In genomic region chr14:71168161-71168560, GRCh38 we compare ENCODE assay signal across 8 cellular contexts.
A peak's percentile ranks its signal among the peaks of the same experiment; 100 is the strongest.
DNase-seq lines count a peak whose midpoint lies in the region; ATAC-seq lines count a peak whose summit lies in the region.
"Not testable (repeated sequence)": the region's sequence is repeated elsewhere in the genome, so short reads cannot be mapped to it uniquely, and the experiment has no call there.

No MANE protein-coding gene starts in this region.

- not testable (repeated sequence) for H3K9me3 ChIP-seq in CD4-positive, CD25-positive, alpha-beta regulatory T cell (ENCODE audit: control insufficient read depth in 2 of 2, low read length in 2 of 2); KOPT-K1 (ENCODE audit: insufficient read depth, low read length, poor library complexity, severe bottlenecking); T-helper 17 cell (ENCODE audit: control insufficient read depth, low read length, poor library complexity, severe bottlenecking)

- not testable (repeated sequence) for H3K27me3 ChIP-seq in CD4-positive, CD25-positive, alpha-beta regulatory T cell (ENCODE audit: control insufficient read depth, insufficient read depth, low read length)

- ATAC-seq in CD4-positive, CD25-positive, alpha-beta regulatory T cell (ENCODE audit: low read depth in 2 of 2); T-helper 17 cell: not testable (repeated sequence)
- ATAC-seq in activated T-cell treated with anti-CD3 and anti-CD28 coated beads, Interleukin-2, amount 50 U/mL, for 4 hours = peak; percentile 34 to 41
- peak; percentile 37 to 63 for ATAC-seq in activated naive CD4-positive, alpha-beta T cell treated with anti-CD3 and anti-CD28 coated beads, Interleukin-2, amount 50 U/mL, for 72 hours

- DNase-seq in CD4-positive, CD25-positive, alpha-beta regulatory T cell = peak in 2 of 3 donors; percentile 11 to 50
- not testable (repeated sequence) for DNase-seq in T-helper 17 cell; activated T-cell treated with anti-CD3 and anti-CD28 coated beads, Interleukin-2, amount 50 U/mL, for 4 hours
- DNase-seq in activated CD4-positive, alpha-beta T cell treated with anti-CD3 and anti-CD28 coated beads, Interleukin-2, amount 50 U/mL, for 48 hours = peak; percentile 19 to 42
- DNase-seq in activated naive CD4-positive, alpha-beta T cell treated with anti-CD3 and anti-CD28 coated beads, Interleukin-2, amount 50 U/mL, for 72 hours (ENCODE audit: low spot score in 2 of 2) = peak in 1 of 2 donors; percentile 6
- peak; percentile 49 for DNase-seq in left kidney (ENCODE audit: low read depth, low spot score)
- peak; percentile 27 to 44 for DNase-seq in stimulated activated CD8-positive, alpha-beta memory T cell treated with anti-CD3 and anti-CD28 coated beads, Interleukin-15, amount 100 ng/mL, for 48 hours (ENCODE audit: low read depth in 2 of 2)

- peaks cover 5 to 14% (median 9%) of the 10 kb centered on the region in 4 donors for H3K4me1 Mint-ChIP-seq in CD4-positive, CD25-positive, alpha-beta regulatory T cell
- peaks cover 16% of the 10 kb centered on the region for H3K4me1 Mint-ChIP-seq in T-helper 17 cell
- peaks cover 12% of the 10 kb centered on the region for H3K4me1 Mint-ChIP-seq in activated T-cell treated with anti-CD3 and anti-CD28 coated beads, Interleukin-2, amount 50 U/mL, for 4 hours (ENCODE audit: low read depth)

- H3K4me1 ChIP-seq in CD4-positive, CD25-positive, alpha-beta regulatory T cell (ENCODE audit: control insufficient read depth, insufficient read depth, low read length, poor library complexity, severe bottlenecking) = peaks cover 11% of the 10 kb centered on the region

- peak overlapping the region; percentile 66 to 88 (median 82) for H3K4me3 Mint-ChIP-seq in CD4-positive, CD25-positive, alpha-beta regulatory T cell
- peak overlapping the region; percentile 88 for H3K4me3 Mint-ChIP-seq in T-helper 17 cell
- peak overlapping the region; percentile 65 for H3K4me3 Mint-ChIP-seq in activated T-cell treated with anti-CD3 and anti-CD28 coated beads, Interleukin-2, amount 50 U/mL, for 4 hours

- H3K36me3 Mint-ChIP-seq in CD4-positive, CD25-positive, alpha-beta regulatory T cell; T-helper 17 cell (ENCODE audit: low read depth); activated T-cell treated with anti-CD3 and anti-CD28 coated beads, Interleukin-2, amount 50 U/mL, for 4 hours (ENCODE audit: insufficient read depth); activated naive CD4-positive, alpha-beta T cell treated with anti-CD3 and anti-CD28 coated beads, Interleukin-2, amount 50 U/mL, for 72 hours: not testable (repeated sequence)

- H3K27ac ChIP-seq in CD4-positive, CD25-positive, alpha-beta regulatory T cell (ENCODE audit: insufficient read depth, low read length, poor library complexity, severe bottlenecking) = not testable (repeated sequence)
- peak overlapping the region; percentile 56 for H3K27ac ChIP-seq in KOPT-K1 (ENCODE audit: low read depth, low read length, poor library complexity, severe bottlenecking)

- not testable (repeated sequence) for H3K27me3 Mint-ChIP-seq in CD4-positive, CD25-positive, alpha-beta regulatory T cell; activated T-cell treated with anti-CD3 and anti-CD28 coated beads, Interleukin-2, amount 50 U/mL, for 4 hours (ENCODE audit: low read depth)
- H3K27me3 Mint-ChIP-seq in T-helper 17 cell = peaks cover 41% of the 10 kb centered on the region

- peak overlapping the region; percentile 32 for H3K4me3 ChIP-seq in CD4-positive, CD25-positive, alpha-beta regulatory T cell (ENCODE audit: low read depth, low read length)

- not testable (repeated sequence) for H3K9me3 Mint-ChIP-seq in CD4-positive, CD25-positive, alpha-beta regulatory T cell; activated T-cell treated with anti-CD3 and anti-CD28 coated beads, Interleukin-2, amount 50 U/mL, for 4 hours; activated naive CD4-positive, alpha-beta T cell treated with anti-CD3 and anti-CD28 coated beads, Interleukin-2, amount 50 U/mL, for 72 hours

- not testable (repeated sequence) for H3K36me3 ChIP-seq in CD4-positive, CD25-positive, alpha-beta regulatory T cell (ENCODE audit: control insufficient read depth, insufficient read depth, low read length); KOPT-K1 (ENCODE audit: insufficient read depth, low read length)

- H3K27ac Mint-ChIP-seq in CD4-positive, CD25-positive, alpha-beta regulatory T cell = peak overlapping the region in 2 of 3 donors; percentile 25 to 86
- peak overlapping the region; percentile 39 for H3K27ac Mint-ChIP-seq in T-helper 17 cell
- H3K27ac Mint-ChIP-seq in activated naive CD4-positive, alpha-beta T cell treated with anti-CD3 and anti-CD28 coated beads, Interleukin-2, amount 50 U/mL, for 72 hours = peak overlapping the region in 1 of 2 donors; percentile 26
